ENCODE assay signal across 8 cellular contexts in genomic region chr1:66335859-66336640, GRCh38.
DNase-seq lines count a peak whose midpoint lies in the region; ATAC-seq and TF ChIP-seq lines count a peak whose summit lies in the region.

No MANE protein-coding gene starts in this region.

- peak; percentile 64 for DNase-seq in T follicular helper cell (ENCODE audit: low read depth)
- DNase-seq in adrenal gland = peak; percentile 41 to 86 (median 65)
- peak; percentile 63 for DNase-seq in left lobe of liver (ENCODE audit: low spot score)
- peak; percentile 44 for DNase-seq in stimulated activated CD8-positive, alpha-beta memory T cell treated with anti-CD3 and anti-CD28 coated beads, Interleukin-12 subunit alpha, Interleukin-12 subunit beta, amount 100 ng/mL, for 1 hour (ENCODE audit: low read depth)
- no peak for DNase-seq in NCI-H526 treated with DMSO at 0.1 percent for 48 hours (lab: John Stamatoyannopoulos, UW)
- no peak for DNase-seq in foreskin keratinocyte

- no peaks in the 10 kb centered on the region for H3K27me3 ChIP-seq in adrenal gland
- H3K27me3 ChIP-seq in foreskin keratinocyte = peaks cover 23% of the 10 kb centered on the region

- TF ChIP-seq CTCF in adrenal gland (IDR thresholded peaks at IDR 0.05) = no peak
- TF ChIP-seq CTCF in foreskin keratinocyte (conservative IDR thresholded peaks at IDR 0.05) = no peak

- peak overlapping the region in 1 of 4 donors; percentile 56 for H3K4me3 ChIP-seq in adrenal gland

- H3K4me1 ChIP-seq in adrenal gland (replicated peaks in 1 of 2) (peaks cover 0 to 9% of the 10 kb centered on the region in 2 donors), foreskin keratinocyte (peaks cover 5% of the 10 kb centered on the region)

- intact Hi-C loops in adrenal gland (cut with DNase I) = loop anchor here in 1 of 2 donors (10.0 kb wide), 1 partner anchor 59 kb away; no protein-coding TSS in a partner anchor

- no peak for TF ChIP-seq POLR2A in adrenal gland (IDR thresholded peaks at IDR 0.05)

- WGBS in adrenal gland, 4 donors = 38 to 44% (median 40%) methylated on average over 10 of the region's 10 CpGs

- H3K9me3 ChIP-seq in adrenal gland (replicated peaks in 1 of 3) = no peaks in the 10 kb centered on the region

- H3K27ac ChIP-seq in adrenal gland = peak overlapping the region in 4 of 5 donors; percentile 37 to 87 (median 60)
- no peak overlapping the region for H3K27ac ChIP-seq in foreskin keratinocyte

- no peaks in the 10 kb centered on the region for H3K36me3 ChIP-seq in adrenal gland (replicated peaks in 1 of 2)

- ATAC-seq in GM18907 (IDR thresholded peaks at IDR 0.05; ENCODE audit: unreplicated experiment) (peak; percentile 92), HG03060 (IDR thresholded peaks at IDR 0.05; ENCODE audit: low read depth, unreplicated experiment) (peak; percentile 66), left lobe of liver (peak; percentile 30), foreskin keratinocyte (no peak)

Comparison
In these comparisons a context has a peak if more than half of its experiments do, and no peak if none do; other contexts are left out.
1. DNase-seq: peak in T follicular helper cell (single experiment), adrenal gland (7 of 7), left lobe of liver (single experiment) and stimulated activated CD8-positive, alpha-beta memory T cell treated with anti-CD3 and anti-CD28 coated beads, Interleukin-12 subunit alpha, Interleukin-12 subunit beta, amount 100 ng/mL, for 1 hour (single experiment); none in NCI-H526 treated with DMSO at 0.1 percent for 48 hours (single experiment) and foreskin keratinocyte (0 of 2).